ENCODE assay signal across 33 cellular contexts in genomic region chr3:189975376-189975990, GRCh38.
DNase-seq lines count a peak whose midpoint lies in the region; ATAC-seq and TF ChIP-seq lines count a peak whose summit lies in the region.
"Had no signal": no experiment of that assay in that cellular context is flagged by ENCODE, and none has a peak within 500 bp of the region (broad histone marks: within the 10 kb centered on the region; RNA-seq: fewer than 3 reads in every experiment).

No MANE protein-coding gene starts in this region.

- WGBS in mesenchymal stem cell, result 49% methylated on average over 2 of the region's 4 CpGs

- H4K8ac ChIP-seq in mesenchymal stem cell (ENCODE audit: low read length), result no peak overlapping the region

- ATAC-seq in Right ventricle myocardium inferior, result peak; percentile 59
- ATAC-seq in activated CD8-positive, alpha-beta T cell treated with anti-CD3 and anti-CD28 coated beads, Interleukin-2, amount 10 ng/mL, durations not matched to agents 7 days and 5 days, result no peak
- ATAC-seq: activated T-helper 17 cell treated with anti-CD3 and anti-CD28 coated beads, Interleukin-2, amount 50 U/mL, for 72 hours; effector memory CD8-positive, alpha-beta T cell; HCT116; HepG2 had no signal

- intact Hi-C loops in Right ventricle myocardium inferior (cut with DNase I), result no loop called here

- H3K27me3 Mint-ChIP-seq in activated CD8-positive, alpha-beta T cell treated with anti-CD3 and anti-CD28 coated beads, Interleukin-2, amount 10 ng/mL, durations not matched to agents 7 days and 5 days (ENCODE audit: low read depth), result peaks cover 1% of the 10 kb centered on the region
- H3K27me3 Mint-ChIP-seq: activated naive CD4-positive, alpha-beta T cell treated with anti-CD3 and anti-CD28 coated beads, Interleukin-2, amount 10 ng/mL, durations not matched to agents 7 days and 5 days had no signal

- no peak overlapping the region for H3K18ac ChIP-seq in mesenchymal stem cell (ENCODE audit: low read depth in 1 of 2, low read length in 2 of 2)

- TF ChIP-seq CTCF in right atrium auricular region (IDR thresholded peaks at IDR 0.05) (no peak), fibroblast of mammary gland (conservative IDR thresholded peaks at IDR 0.05; ENCODE audit: control insufficient read depth, insufficient read depth, low read depth, low read length) (no peak)

- H2BK15ac ChIP-seq in mesenchymal stem cell (ENCODE audit: low read depth, poor library complexity, severe bottlenecking), result no peak overlapping the region

- H3K23ac ChIP-seq in mesenchymal stem cell (ENCODE audit: low read length in 2 of 2), result no peak overlapping the region

- no peak overlapping the region for H4K91ac ChIP-seq in mesenchymal stem cell (ENCODE audit: low read length)

- H3K27ac Mint-ChIP-seq in activated CD8-positive, alpha-beta T cell treated with anti-CD3 and anti-CD28 coated beads, Interleukin-2, amount 10 ng/mL, durations not matched to agents 7 days and 5 days, result no peak overlapping the region
- H3K27ac Mint-ChIP-seq: activated naive CD4-positive, alpha-beta T cell treated with anti-CD3 and anti-CD28 coated beads, Interleukin-2, amount 10 ng/mL, durations not matched to agents 7 days and 5 days; activated T-helper 17 cell treated with anti-CD3 and anti-CD28 coated beads, Interleukin-2, amount 50 U/mL, for 72 hours; effector memory CD8-positive, alpha-beta T cell; T-helper 2 cell treated with Interferon-gamma antibody and Interleukin-4, amounts not matched to agents 5 μg/mL and 100 μg/mL, for 36 hours had no signal

- no peak overlapping the region for H2AK5ac ChIP-seq in mesenchymal stem cell (ENCODE audit: low read length, severe bottlenecking)

- no peak for DNase-seq in Right ventricle myocardium inferior (ENCODE audit: missing footprints)
- no peak for DNase-seq in right atrium auricular region (ENCODE audit: low spot score)
- peak; percentile 52 for DNase-seq in fibroblast of mammary gland (ENCODE audit: low read depth)
- DNase-seq in mesenchymal stem cell, result peak; percentile 18
- DNase-seq in NCI-H146 treated with DMSO at 0.1 percent for 48 hours (lab: John Stamatoyannopoulos, UW; ENCODE audit: unreplicated experiment), result no peak
- no peak for DNase-seq in activated CD8-positive, alpha-beta T cell treated with anti-CD3 and anti-CD28 coated beads, Interleukin-2, amount 10 ng/mL, durations not matched to agents 7 days and 5 days
- no peak for DNase-seq in stimulated activated CD4-positive, alpha-beta T cell treated with anti-CD3 and anti-CD28 coated beads, Interleukin-12 subunit alpha, Interleukin-12 subunit beta, amount 100 ng/mL, for 4 hours
- DNase-seq: 8988T; activated naive CD4-positive, alpha-beta T cell treated with anti-CD3 and anti-CD28 coated beads, Interleukin-2, amount 10 ng/mL, durations not matched to agents 7 days and 5 days; amygdala; COR-L47; DMS79; effector memory CD8-positive, alpha-beta T cell; GDM1; hypothalamus; Karpas-422; NCI-H2081; NCI-H2227 treated with DMSO at 0.1 percent for 48 hours; NCI-H526; PC-9; SHP77; stimulated activated naive CD4-positive, alpha-beta T cell treated with Interleukin-2 at 50 U/mL for 16 hours had no signal

- no peaks in the 10 kb centered on the region for H3K4me1 Mint-ChIP-seq in activated CD8-positive, alpha-beta T cell treated with anti-CD3 and anti-CD28 coated beads, Interleukin-2, amount 10 ng/mL, durations not matched to agents 7 days and 5 days (ENCODE audit: low read depth)
- H3K4me1 Mint-ChIP-seq: activated naive CD4-positive, alpha-beta T cell treated with anti-CD3 and anti-CD28 coated beads, Interleukin-2, amount 10 ng/mL, durations not matched to agents 7 days and 5 days; activated T-helper 17 cell treated with anti-CD3 and anti-CD28 coated beads, Interleukin-2, amount 50 U/mL, for 72 hours had no signal

- no peaks in the 10 kb centered on the region for H3K9me3 ChIP-seq in right atrium auricular region
- no peaks in the 10 kb centered on the region for H3K9me3 ChIP-seq in mesenchymal stem cell (ENCODE audit: control insufficient read depth, low read length)
- H3K9me3 ChIP-seq in subcutaneous abdominal adipose tissue (ENCODE audit: control insufficient read depth in 5 of 5, low read length in 5 of 5), result no peaks in the 10 kb centered on the region
- H3K9me3 ChIP-seq: breast epithelium, neutrophil, thoracic aorta had no signal

- no peak overlapping the region for H3K27ac ChIP-seq in right atrium auricular region
- no peak overlapping the region for H3K27ac ChIP-seq in mesenchymal stem cell (ENCODE audit: low read length, poor library complexity, severe bottlenecking)
- H3K27ac ChIP-seq in subcutaneous abdominal adipose tissue (ENCODE audit: low read depth, low read length), result peak overlapping the region; percentile 47
- H3K27ac ChIP-seq: C4-2B, coronary artery, neutrophil, PC-9, skin epidermis, thoracic aorta had no signal

- H3K9ac ChIP-seq in mesenchymal stem cell (ENCODE audit: low read length), result no peak overlapping the region
- no peak overlapping the region for H3K9ac ChIP-seq in subcutaneous abdominal adipose tissue (ENCODE audit: low read length in 5 of 5)

- H3K4me3 ChIP-seq in right atrium auricular region, result no peak overlapping the region
- H3K4me3 ChIP-seq in fibroblast of mammary gland (ENCODE audit: control insufficient read depth, low read depth, low read length), result no peak overlapping the region
- no peak overlapping the region for H3K4me3 ChIP-seq in mesenchymal stem cell (ENCODE audit: insufficient read depth in 1 of 2, low read depth in 1 of 2, low read length in 2 of 2)
- no peak overlapping the region for H3K4me3 ChIP-seq in subcutaneous abdominal adipose tissue (ENCODE audit: low read depth in 1 of 5, low read length in 5 of 5)
- H3K4me3 ChIP-seq: breast epithelium, coronary artery, PC-9, skin epidermis, thoracic aorta had no signal

- POLR2A ChIA-PET in activated CD8-positive, alpha-beta T cell treated with anti-CD3 and anti-CD28 coated beads, Interleukin-2, amount 10 ng/mL, durations not matched to agents 7 days and 5 days (lab: Charles Lee), result no interaction called here

- no peak overlapping the region for H2BK120ac ChIP-seq in mesenchymal stem cell (ENCODE audit: low read depth, low read length)

- peak overlapping the region in 1 of 2 experiments; percentile 57 for H2BK12ac ChIP-seq in mesenchymal stem cell (ENCODE audit: low read length in 2 of 2)

- H2AFZ ChIP-seq in mesenchymal stem cell (ENCODE audit: low read depth, low read length), result no peak overlapping the region
- H2AFZ ChIP-seq: PC-9 had no signal

- H3K9me3 Mint-ChIP-seq in activated CD8-positive, alpha-beta T cell treated with anti-CD3 and anti-CD28 coated beads, Interleukin-2, amount 10 ng/mL, durations not matched to agents 7 days and 5 days (ENCODE audit: insufficient read depth), result no peaks in the 10 kb centered on the region
- H3K9me3 Mint-ChIP-seq: activated naive CD4-positive, alpha-beta T cell treated with anti-CD3 and anti-CD28 coated beads, Interleukin-2, amount 10 ng/mL, durations not matched to agents 7 days and 5 days; activated T-helper 17 cell treated with anti-CD3 and anti-CD28 coated beads, Interleukin-2, amount 50 U/mL, for 72 hours; effector memory CD8-positive, alpha-beta T cell; T-helper 2 cell treated with Interferon-gamma antibody and Interleukin-4, amounts not matched to agents 5 μg/mL and 100 μg/mL, for 36 hours had no signal

- no peak overlapping the region for H3K4me3 Mint-ChIP-seq in activated CD8-positive, alpha-beta T cell treated with anti-CD3 and anti-CD28 coated beads, Interleukin-2, amount 10 ng/mL, durations not matched to agents 7 days and 5 days
- H3K4me3 Mint-ChIP-seq: activated naive CD4-positive, alpha-beta T cell treated with anti-CD3 and anti-CD28 coated beads, Interleukin-2, amount 10 ng/mL, durations not matched to agents 7 days and 5 days; activated T-helper 17 cell treated with anti-CD3 and anti-CD28 coated beads, Interleukin-2, amount 50 U/mL, for 72 hours; effector memory CD8-positive, alpha-beta T cell; T-helper 2 cell treated with Interferon-gamma antibody and Interleukin-4, amounts not matched to agents 5 μg/mL and 100 μg/mL, for 36 hours had no signal

- no peaks in the 10 kb centered on the region for H3K36me3 Mint-ChIP-seq in activated CD8-positive, alpha-beta T cell treated with anti-CD3 and anti-CD28 coated beads, Interleukin-2, amount 10 ng/mL, durations not matched to agents 7 days and 5 days (ENCODE audit: low read depth)
- H3K36me3 Mint-ChIP-seq: activated naive CD4-positive, alpha-beta T cell treated with anti-CD3 and anti-CD28 coated beads, Interleukin-2, amount 10 ng/mL, durations not matched to agents 7 days and 5 days had no signal

- peaks cover 20% of the 10 kb centered on the region for H3K79me1 ChIP-seq in mesenchymal stem cell (replicated peaks; ENCODE audit: low read length, poor library complexity, severe bottlenecking)

- H3K14ac ChIP-seq in mesenchymal stem cell (ENCODE audit: low read length in 2 of 2), result no peak overlapping the region

- no peak overlapping the region for H3K4ac ChIP-seq in mesenchymal stem cell (ENCODE audit: low read depth in 1 of 2, low read length in 2 of 2)

- H3K27me3 ChIP-seq in right atrium auricular region (no peaks in the 10 kb centered on the region), mesenchymal stem cell (ENCODE audit: control insufficient read depth in 1 of 2, insufficient read depth in 1 of 2, low read length in 2 of 2) (no peaks in the 10 kb centered on the region), subcutaneous abdominal adipose tissue (ENCODE audit: control insufficient read depth in 5 of 5, insufficient read depth in 4 of 5, low read length in 5 of 5) (no peaks in the 10 kb centered on the region)
- H3K27me3 ChIP-seq: breast epithelium, neutrophil had no signal

- H3K36me3 ChIP-seq in right atrium auricular region (no peaks in the 10 kb centered on the region), mesenchymal stem cell (ENCODE audit: control insufficient read depth in 1 of 2, insufficient read depth in 2 of 2, low read depth in 1 of 2, low read length in 2 of 2) (peaks cover 0 to 36% of the 10 kb centered on the region in 2 experiments), subcutaneous abdominal adipose tissue (ENCODE audit: control insufficient read depth in 5 of 5, insufficient read depth in 5 of 5, low read length in 5 of 5) (peaks cover 0 to 2% (median 0%) of the 10 kb centered on the region in 5 donors)
- H3K36me3 ChIP-seq: breast epithelium, neutrophil, thoracic aorta had no signal

- no peak overlapping the region for H3K4me2 ChIP-seq in mesenchymal stem cell (ENCODE audit: low read length, poor library complexity, severe bottlenecking)
- H3K4me2 ChIP-seq: PC-9 had no signal

- H2BK5ac ChIP-seq in mesenchymal stem cell (ENCODE audit: low read depth, low read length, poor library complexity, severe bottlenecking), result no peak overlapping the region

- H3K4me1 ChIP-seq in right atrium auricular region, result no peaks in the 10 kb centered on the region
- no peaks in the 10 kb centered on the region for H3K4me1 ChIP-seq in mesenchymal stem cell (ENCODE audit: control insufficient read depth, insufficient read depth, low read depth, low read length)
- H3K4me1 ChIP-seq in subcutaneous abdominal adipose tissue (ENCODE audit: control insufficient read depth in 5 of 5, insufficient read depth in 5 of 5, low read length in 5 of 5), result peaks cover 0 to 20% (median 12%) of the 10 kb centered on the region in 5 donors
- H3K4me1 ChIP-seq: breast epithelium had no signal

- CTCF ChIA-PET in activated CD8-positive, alpha-beta T cell treated with anti-CD3 and anti-CD28 coated beads, Interleukin-2, amount 10 ng/mL, durations not matched to agents 7 days and 5 days (lab: Charles Lee), result no interaction called here

Comparison
In these comparisons a context has a peak if more than half of its experiments do, and no peak if none do; other contexts are left out.
1. DNase-seq: peak in fibroblast of mammary gland (single experiment) and mesenchymal stem cell (single experiment); none in Right ventricle myocardium inferior (single experiment), right atrium auricular region (single experiment), NCI-H146 treated with DMSO at 0.1 percent for 48 hours (single experiment), activated CD8-positive, alpha-beta T cell treated with anti-CD3 and anti-CD28 coated beads, Interleukin-2, amount 10 ng/mL, durations not matched to agents 7 days and 5 days (single experiment) and stimulated activated CD4-positive, alpha-beta T cell treated with anti-CD3 and anti-CD28 coated beads, Interleukin-12 subunit alpha, Interleukin-12 subunit beta, amount 100 ng/mL, for 4 hours (single experiment).